In genomic region chr6:2626381-2626780, GRCh38 we compare ENCODE assay signal across 1 cellular context.
TF ChIP-seq lines count a peak whose summit lies in the region.

No MANE protein-coding gene starts in this region.

TF ChIP-seq in endothelial cell of umbilical vein, 7 proteins besides CTCF, POLR2A, EP300 and RAD21:
- TF ChIP-seq FOS (IDR thresholded peaks at IDR 0.05; ENCODE audit: borderline replicate concordance, insufficient read depth, low read length) (no peak), JUN (IDR thresholded peaks at IDR 0.05; ENCODE audit: borderline replicate concordance, insufficient read depth, insufficient read length, low read depth) (no peak), MYC (IDR thresholded peaks at IDR 0.05; ENCODE audit: low read depth, low read length) (no peak), EZH2 (IDR thresholded peaks at IDR 0.05; ENCODE audit: borderline replicate concordance, low read depth, low read length, severe bottlenecking) (no peak), GATA2 (IDR thresholded peaks at IDR 0.05; ENCODE audit: insufficient read depth, insufficient read length, low read depth, low read length) (no peak), MAX (IDR thresholded peaks at IDR 0.05; ENCODE audit: insufficient read depth, insufficient read length) (no peak), POLR2AphosphoS5 (IDR thresholded peaks at IDR 0.05; ENCODE audit: insufficient read depth, low read depth, low read length) (no peak)
TF ChIP-seq in endothelial cell of umbilical vein: peak in this region for 0.
